ENCODE assay signal across 8 cellular contexts in genomic region chr14:87993485-87993809, GRCh38. TPM values are rescaled to one million over a fixed set of nuclear protein-coding genes. Genes with fewer than 3 reads are reported as not detected.
DNase-seq lines count a peak whose midpoint lies in the region; ATAC-seq and TF ChIP-seq lines count a peak whose summit lies in the region.

No MANE protein-coding gene starts in this region.

- H3K27ac ChIP-seq in effector memory CD4-positive, alpha-beta T cell (ENCODE audit: insufficient read depth, low read length, poor library complexity, severe bottlenecking) = peak overlapping the region; percentile 87

- H3K36me3 ChIP-seq in effector memory CD4-positive, alpha-beta T cell (ENCODE audit: control insufficient read depth, insufficient read depth, low read length) = no peaks in the 10 kb centered on the region

- H3K4me3 ChIP-seq in effector memory CD4-positive, alpha-beta T cell (ENCODE audit: insufficient read depth, low read depth, low read length, poor library complexity, severe bottlenecking) = peak overlapping the region; percentile 72

- H3K36me3 Mint-ChIP-seq in Calu3 (ENCODE audit: insufficient read depth, unreplicated experiment) (peaks cover 17% of the 10 kb centered on the region), IgD-negative memory B cell (peaks cover 3% of the 10 kb centered on the region), osteocyte (ENCODE audit: unreplicated experiment) (no peaks in the 10 kb centered on the region)

- intact Hi-C loops in Calu3 (cut with micrococcal nuclease; ENCODE audit: unreplicated experiment) = no loop called here
- intact Hi-C loops in left colon (cut with DNase I, micrococcal nuclease) = no loop called here

- no peaks in the 10 kb centered on the region for H3K27me3 ChIP-seq in effector memory CD4-positive, alpha-beta T cell (replicated peaks; ENCODE audit: control insufficient read depth, insufficient read depth, low read length, poor library complexity, severe bottlenecking)

- peak overlapping the region; percentile 73 for H3K4me3 Mint-ChIP-seq in Calu3 (ENCODE audit: low read depth, unreplicated experiment)
- peak overlapping the region; percentile 97 to 98 (median 97) for H3K4me3 Mint-ChIP-seq in IgD-negative memory B cell
- peak overlapping the region; percentile 78 for H3K4me3 Mint-ChIP-seq in osteocyte (ENCODE audit: unreplicated experiment)

- no peak for TF ChIP-seq CTCF in Calu3 (IDR thresholded peaks at IDR 0.05; ENCODE audit: unreplicated experiment)
- no peak for TF ChIP-seq CTCF in osteocyte (IDR thresholded peaks at IDR 0.05)

- no peak for ATAC-seq in left colon
- ATAC-seq in activated CD4-positive, CD25-positive, alpha-beta regulatory T cell treated with anti-CD3 and anti-CD28 coated beads, Interleukin-2, amount 50 U/mL, for 24 hours = no peak

- peaks cover 33% of the 10 kb centered on the region for H3K4me1 Mint-ChIP-seq in Calu3 (ENCODE audit: low read depth, unreplicated experiment)
- peaks cover 29 to 43% (median 37%) of the 10 kb centered on the region in 3 donors for H3K4me1 Mint-ChIP-seq in IgD-negative memory B cell
- H3K4me1 Mint-ChIP-seq in osteocyte (ENCODE audit: unreplicated experiment) = peaks cover 18% of the 10 kb centered on the region

- H3K27me3 Mint-ChIP-seq in Calu3 (ENCODE audit: unreplicated experiment) = no peaks in the 10 kb centered on the region
- H3K27me3 Mint-ChIP-seq in IgD-negative memory B cell = no peaks in the 10 kb centered on the region
- peaks cover 2% of the 10 kb centered on the region for H3K27me3 Mint-ChIP-seq in osteocyte (ENCODE audit: unreplicated experiment)

- TSS peak; percentile 91 for BruUV-seq in Calu3 (replicated peaks; lab: Mats Ljungman, UMichigan)

- H3K9me3 ChIP-seq in effector memory CD4-positive, alpha-beta T cell (ENCODE audit: control insufficient read depth, low read length) = no peaks in the 10 kb centered on the region

- H3K4me1 ChIP-seq in effector memory CD4-positive, alpha-beta T cell (ENCODE audit: control insufficient read depth, insufficient read depth, low read length, poor library complexity, severe bottlenecking) = peaks cover 11% of the 10 kb centered on the region

- POLR2A ChIA-PET in HEK293T (lab: Yijun Ruan, JAX) = no interaction called here

- H3K27ac Mint-ChIP-seq in Calu3 (ENCODE audit: unreplicated experiment) (peak overlapping the region; percentile 61), IgD-negative memory B cell (peak overlapping the region; percentile 95 to 99 (median 99)), osteocyte (ENCODE audit: unreplicated experiment) (peak overlapping the region; percentile 94)

- CTCF ChIA-PET in Calu3 (lab: Charles Lee) (no interaction called here), HEK293T (lab: Yijun Ruan, JAX) (no interaction called here)

- H3K9me3 Mint-ChIP-seq in Calu3 (ENCODE audit: low read depth, unreplicated experiment) (no peaks in the 10 kb centered on the region), IgD-negative memory B cell (peaks cover 0 to 1% (median 0%) of the 10 kb centered on the region in 3 donors), osteocyte (ENCODE audit: unreplicated experiment) (no peaks in the 10 kb centered on the region)

- DNase-seq in Calu3 = no peak
- no peak for DNase-seq in effector memory CD4-positive, alpha-beta T cell
- no peak for DNase-seq in osteocyte (ENCODE audit: extremely low spot score, unreplicated experiment)
- no peak for DNase-seq in C1 segment of cervical spinal cord (lab: John Stamatoyannopoulos, UW)
- DNase-seq in left colon = no peak
- no peak for DNase-seq in HEK293T (ENCODE audit: extremely low spot score)

TF ChIP-seq in HEK293T, 16 proteins besides CTCF, POLR2A, EP300 and RAD21:
- TF ChIP-seq L3MBTL2 (conservative IDR thresholded peaks at IDR 0.05) (no peak), NFRKB (IDR thresholded peaks at IDR 0.05) (no peak), FOXK2 (IDR thresholded peaks at IDR 0.05) (no peak), ARNT (IDR thresholded peaks at IDR 0.05) (no peak), SP1 (IDR thresholded peaks at IDR 0.05) (no peak), ZNF384 (IDR thresholded peaks at IDR 0.05) (no peak)

RNA-seq across cellular contexts. Expression of gene GALC, which starts 0.5 kb away (rescaled TPM):
- 18.8 and 19.3 TPM in 2 replicates for total RNA-seq in Calu3 (2022)
- polyA plus RNA-seq in IgD-negative memory B cell = 4.2 TPM
- total RNA-seq in osteocyte = 15.8 and 21.3 TPM in 2 replicates
- 10 to 100 TPM; 22.9 to 23.6 TPM for total RNA-seq in left colon

RNA-seq across cellular contexts. Expression of gene GPR65, which starts 11.5 kb away (rescaled TPM):
- 0.09 and 0.12 TPM in 2 replicates for total RNA-seq in Calu3 (2022)
- polyA plus RNA-seq in IgD-negative memory B cell = 12.1 TPM
- total RNA-seq in osteocyte = not detected in 2 replicates
- total RNA-seq in left colon = 1 to 10 TPM in 1 of 2 donors, under 1 TPM in 1; 0.18 to 1.5 TPM
